8 cellular contexts compared by ENCODE assay signal in genomic region chr16:30377812-30378235, GRCh38. TPM values are rescaled to one million over a fixed set of nuclear protein-coding genes. Genes with fewer than 3 reads are reported as not detected.
DNase-seq lines count a peak whose midpoint lies in the region; ATAC-seq and TF ChIP-seq lines count a peak whose summit lies in the region.

No MANE protein-coding gene starts in this region.

- peak; percentile 84 for DNase-seq in HCEC 1CT
- peak; percentile 80 for DNase-seq in MV-4-11 (lab: John Stamatoyannopoulos, UW)
- peak; percentile 85 for DNase-seq in SK-N-SH
- DNase-seq in activated naive CD8-positive, alpha-beta T cell treated with anti-CD3 and anti-CD28 coated beads, Interleukin-2, amount 10 ng/mL, durations not matched to agents 7 days and 5 days: peak; percentile 83
- DNase-seq in cardiac muscle cell (ENCODE audit: low read depth in 1 of 2, low spot score in 1 of 2): peak; percentile 86 to 95
- peak; percentile 97 for DNase-seq in tibial artery

- peak; percentile 24 for ATAC-seq in activated naive CD8-positive, alpha-beta T cell treated with anti-CD3 and anti-CD28 coated beads, Interleukin-2, amount 10 ng/mL, durations not matched to agents 7 days and 5 days (ENCODE audit: low read depth)

- H3K27ac ChIP-seq in SK-N-SH (ENCODE audit: low read depth in 2 of 2, low read length in 1 of 2) (peak overlapping the region; percentile 98 to 99), cardiac muscle cell (peak overlapping the region; percentile 98), parathyroid adenoma (peak overlapping the region; percentile 100), tibial artery (peak overlapping the region; percentile 99 to 100)

- H3K4me3 Mint-ChIP-seq in activated naive CD8-positive, alpha-beta T cell treated with anti-CD3 and anti-CD28 coated beads, Interleukin-2, amount 10 ng/mL, durations not matched to agents 7 days and 5 days: peak overlapping the region; percentile 93

- H3K4me1 ChIP-seq in ES-I3 (ENCODE audit: insufficient read depth, low read length) (peaks cover 7% of the 10 kb centered on the region), SK-N-SH (ENCODE audit: control insufficient read depth in 1 of 2, insufficient read depth in 2 of 2, low read depth in 1 of 2, low read length in 1 of 2) (peaks cover 6 to 9% of the 10 kb centered on the region in 2 experiments; a peak in 3 of 4 replicates), cardiac muscle cell (ENCODE audit: low read depth) (peaks cover 9% of the 10 kb centered on the region), parathyroid adenoma (peaks cover 4% of the 10 kb centered on the region), tibial artery (peaks cover 0 to 26% (median 15%) of the 10 kb centered on the region in 4 donors)

- H2AFZ ChIP-seq in SK-N-SH (ENCODE audit: low read depth): peak overlapping the region; percentile 87
- peak overlapping the region; percentile 93 for H2AFZ ChIP-seq in parathyroid adenoma

- H3K9me3 ChIP-seq in ES-I3 (ENCODE audit: control insufficient read depth, insufficient read depth, low read length) (no peaks in the 10 kb centered on the region), SK-N-SH (no peaks in the 10 kb centered on the region), cardiac muscle cell (ENCODE audit: low read depth) (no peaks in the 10 kb centered on the region), parathyroid adenoma (ENCODE audit: control insufficient read depth, low read length) (no peaks in the 10 kb centered on the region), tibial artery (no peaks in the 10 kb centered on the region)

- H3K27ac Mint-ChIP-seq in activated naive CD8-positive, alpha-beta T cell treated with anti-CD3 and anti-CD28 coated beads, Interleukin-2, amount 10 ng/mL, durations not matched to agents 7 days and 5 days: peak overlapping the region; percentile 98

- H3K9me3 Mint-ChIP-seq in activated naive CD8-positive, alpha-beta T cell treated with anti-CD3 and anti-CD28 coated beads, Interleukin-2, amount 10 ng/mL, durations not matched to agents 7 days and 5 days: no peaks in the 10 kb centered on the region

- peaks cover 31% of the 10 kb centered on the region for H3K4me1 Mint-ChIP-seq in activated naive CD8-positive, alpha-beta T cell treated with anti-CD3 and anti-CD28 coated beads, Interleukin-2, amount 10 ng/mL, durations not matched to agents 7 days and 5 days

- no peak for TF ChIP-seq RAD21 in SK-N-SH (IDR thresholded peaks at IDR 0.05; ENCODE audit: low read length)

- H4K20me1 ChIP-seq in SK-N-SH (ENCODE audit: insufficient read depth): peaks cover 12% of the 10 kb centered on the region; the same call in 1 of the 2 replicates

- H3K27me3 ChIP-seq in SK-N-SH (ENCODE audit: insufficient read depth) (no peaks in the 10 kb centered on the region), cardiac muscle cell (no peaks in the 10 kb centered on the region), parathyroid adenoma (ENCODE audit: control insufficient read depth, insufficient read depth, low read length) (no peaks in the 10 kb centered on the region), tibial artery (no peaks in the 10 kb centered on the region)

- H3K79me2 ChIP-seq in SK-N-SH (ENCODE audit: insufficient read depth): peaks cover 15% of the 10 kb centered on the region; the same call in 1 of the 2 replicates
- no peaks in the 10 kb centered on the region for H3K79me2 ChIP-seq in parathyroid adenoma

- peaks cover 19% of the 10 kb centered on the region for H3F3A ChIP-seq in SK-N-SH (replicated peaks; ENCODE audit: insufficient read depth)

- H3K36me3 ChIP-seq in ES-I3 (ENCODE audit: insufficient read depth, low read length) (no peaks in the 10 kb centered on the region), SK-N-SH (replicated peaks in 1 of 2; ENCODE audit: control insufficient read depth in 1 of 2, insufficient read depth in 2 of 2, low read length in 1 of 2) (peaks cover 0 to 6% of the 10 kb centered on the region in 2 experiments), cardiac muscle cell (no peaks in the 10 kb centered on the region), parathyroid adenoma (ENCODE audit: control insufficient read depth, insufficient read depth, low read length) (no peaks in the 10 kb centered on the region), tibial artery (no peaks in the 10 kb centered on the region)

- TF ChIP-seq EP300 in SK-N-SH (IDR thresholded peaks at IDR 0.05; ENCODE audit: borderline replicate concordance in 1 of 2, low read depth in 1 of 2, low read length in 1 of 2): no peak

- no peaks in the 10 kb centered on the region for H3K9me2 ChIP-seq in SK-N-SH

- CTCF ChIA-PET in SK-N-SH (lab: Yijun Ruan, JAX): interaction anchor here (0.6 to 2.0 kb wide), 8 partner anchors 18 to 31 kb away, joined by 3 to 11 read pairs (median 3); partner anchors contain the start of genes CD2BP2, ZNF48 and ZNF771

- peak overlapping the region; percentile 100 for H3K4me2 ChIP-seq in SK-N-SH
- H3K4me2 ChIP-seq in parathyroid adenoma (ENCODE audit: low read length): peak overlapping the region; percentile 100

- intact Hi-C loops in tibial artery (cut with DNase I; ENCODE audit: low total_unique reads): loop anchor here (2.0 kb wide), 1 partner anchor 17 kb away; the partner anchor contains the start of gene ZNF48

- no peaks in the 10 kb centered on the region for H3K27me3 Mint-ChIP-seq in activated naive CD8-positive, alpha-beta T cell treated with anti-CD3 and anti-CD28 coated beads, Interleukin-2, amount 10 ng/mL, durations not matched to agents 7 days and 5 days

- POLR2A ChIA-PET in SK-N-SH (lab: Yijun Ruan, JAX): interaction anchor here (0.9 to 1.5 kb wide), 5 partner anchors 9 to 24 kb away, joined by 3 to 9 read pairs (median 3); partner anchors contain the start of gene ZNF48
- POLR2A ChIA-PET in activated naive CD8-positive, alpha-beta T cell treated with anti-CD3 and anti-CD28 coated beads, Interleukin-2, amount 10 ng/mL, durations not matched to agents 7 days and 5 days (lab: Charles Lee): interaction anchor here (0.6 to 8.3 kb wide), 9 partner anchors 9 to 302 kb away, joined by 3 to 74 read pairs (median 5); partner anchors contain the start of genes PPP4C, ZNF48 and ZNF771

- H3K9ac ChIP-seq in ES-I3 (ENCODE audit: low read depth, low read length): peak overlapping the region; percentile 96
- peak overlapping the region; percentile 97 for H3K9ac ChIP-seq in SK-N-SH
- H3K9ac ChIP-seq in parathyroid adenoma: peak overlapping the region; percentile 98

- peak overlapping the region; percentile 56 to 96 for H3K4me3 ChIP-seq in SK-N-SH (ENCODE audit: low read depth in 2 of 2, low read length in 1 of 2)
- H3K4me3 ChIP-seq in cardiac muscle cell: peak overlapping the region; percentile 60
- H3K4me3 ChIP-seq in parathyroid adenoma (ENCODE audit: low read depth, low read length): peak overlapping the region; percentile 98
- peak overlapping the region; percentile 70 to 91 for H3K4me3 ChIP-seq in tibial artery

- TF ChIP-seq CTCF in SK-N-SH (IDR thresholded peaks at IDR 0.05): no peak
- no peak for TF ChIP-seq CTCF in cardiac muscle cell (IDR thresholded peaks at IDR 0.05; ENCODE audit: low read depth, low read length)
- TF ChIP-seq CTCF in parathyroid adenoma (IDR thresholded peaks at IDR 0.05): no peak
- TF ChIP-seq CTCF in tibial artery (IDR thresholded peaks at IDR 0.05): peak in 1 of 2 experiments; percentile 7

- under 1% methylated on average over 23 of the region's 39 CpGs for WGBS in SK-N-SH (ENCODE audit: low lambda C conversion rate)

- peaks cover 22% of the 10 kb centered on the region for H3K36me3 Mint-ChIP-seq in activated naive CD8-positive, alpha-beta T cell treated with anti-CD3 and anti-CD28 coated beads, Interleukin-2, amount 10 ng/mL, durations not matched to agents 7 days and 5 days

TF ChIP-seq in SK-N-SH, 30 proteins besides CTCF, POLR2A, EP300 and RAD21 (continues in another document):
- peak; percentile 82 for TF ChIP-seq POLR2AphosphoS5 (IDR thresholded peaks at IDR 0.05; ENCODE audit: low read depth, low read length)

RNA-seq across cellular contexts. Expression of gene MYL11, which starts 3.2 kb away (rescaled TPM):
- 0.23 TPM in 1 of 2 replicates, not detected in the other for polyA plus RNA-seq in SK-N-SH (2012; rRNA removed)
- polyA plus RNA-seq in SK-N-SH (2012; cell fraction: cytosol; rRNA removed): not detected in 2 replicates
- 0.08 and 0.65 TPM in 2 replicates for polyA plus RNA-seq in SK-N-SH (2012; cell fraction: nucleus; rRNA removed)
- total RNA-seq in activated naive CD8-positive, alpha-beta T cell treated with anti-CD3 and anti-CD28 coated beads, Interleukin-2, amount 10 ng/mL, durations not matched to agents 7 days and 5 days: 1 to 10 TPM in 1 of 2 experiments, not detected in 1; 1.7 TPM
- 1.5 TPM in 1 of 2 replicates, not detected in the other for total RNA-seq in cardiac muscle cell
- 0.69 and 5.5 TPM in 2 replicates for polyA plus RNA-seq in cardiac muscle cell

RNA-seq across cellular contexts. Expression of gene SEPTIN1, which starts 4.5 kb away (rescaled TPM):
- 0.13 and 0.25 TPM in 2 replicates for polyA plus RNA-seq in SK-N-SH (2012; rRNA removed)
- polyA plus RNA-seq in SK-N-SH (2012; cell fraction: cytosol; rRNA removed): 0.35 and 0.43 TPM in 2 replicates
- 0.76 and 0.94 TPM in 2 replicates for polyA plus RNA-seq in SK-N-SH (2012; cell fraction: nucleus; rRNA removed)
- total RNA-seq in activated naive CD8-positive, alpha-beta T cell treated with anti-CD3 and anti-CD28 coated beads, Interleukin-2, amount 10 ng/mL, durations not matched to agents 7 days and 5 days: 100 to 1,000 TPM; 293 to 318 TPM
- total RNA-seq in cardiac muscle cell: 0.92 and 0.95 TPM in 2 replicates
- 8.7 and 11.9 TPM in 2 replicates for polyA plus RNA-seq in cardiac muscle cell

RNA-seq across cellular contexts. Expression of gene TBC1D10B, which starts 7.5 kb away (rescaled TPM):
- polyA plus RNA-seq in SK-N-SH (2012; rRNA removed): 15.7 and 20.5 TPM in 2 replicates
- polyA plus RNA-seq in SK-N-SH (2012; cell fraction: cytosol; rRNA removed): 9.0 and 13.6 TPM in 2 replicates
- 41.2 and 55.4 TPM in 2 replicates for polyA plus RNA-seq in SK-N-SH (2012; cell fraction: nucleus; rRNA removed)
- 10 to 100 TPM; 63.6 to 69.8 TPM for total RNA-seq in activated naive CD8-positive, alpha-beta T cell treated with anti-CD3 and anti-CD28 coated beads, Interleukin-2, amount 10 ng/mL, durations not matched to agents 7 days and 5 days
- total RNA-seq in cardiac muscle cell: 50.7 and 58.4 TPM in 2 replicates
- polyA plus RNA-seq in cardiac muscle cell: 39.9 and 51.3 TPM in 2 replicates

RNA-seq across cellular contexts. Expression of gene ZNF48, which starts 17.4 kb away (rescaled TPM):
- polyA plus RNA-seq in SK-N-SH (2012; rRNA removed): 7.9 and 8.8 TPM in 2 replicates
- polyA plus RNA-seq in SK-N-SH (2012; cell fraction: cytosol; rRNA removed): 7.3 and 7.6 TPM in 2 replicates
- 14.8 and 17.0 TPM in 2 replicates for polyA plus RNA-seq in SK-N-SH (2012; cell fraction: nucleus; rRNA removed)
- 10 to 100 TPM; 14.4 to 15.5 TPM for total RNA-seq in activated naive CD8-positive, alpha-beta T cell treated with anti-CD3 and anti-CD28 coated beads, Interleukin-2, amount 10 ng/mL, durations not matched to agents 7 days and 5 days
- total RNA-seq in cardiac muscle cell: 29.5 and 32.3 TPM in 2 replicates
- 12.5 and 20.8 TPM in 2 replicates for polyA plus RNA-seq in cardiac muscle cell

RNA-seq across cellular contexts. Expression of gene CD2BP2, which starts 22.7 kb away (rescaled TPM):
- polyA plus RNA-seq in SK-N-SH (2012; rRNA removed) (80.8 and 85.3 TPM in 2 replicates), cardiac muscle cell (47.2 TPM in 2 replicates)
- polyA plus RNA-seq in SK-N-SH (2012; cell fraction: cytosol; rRNA removed): 64.7 and 70.5 TPM in 2 replicates
- 202 and 222 TPM in 2 replicates for polyA plus RNA-seq in SK-N-SH (2012; cell fraction: nucleus; rRNA removed)
- 10 to 100 TPM; 71.3 to 72.5 TPM for total RNA-seq in activated naive CD8-positive, alpha-beta T cell treated with anti-CD3 and anti-CD28 coated beads, Interleukin-2, amount 10 ng/mL, durations not matched to agents 7 days and 5 days
- 56.7 and 63.1 TPM in 2 replicates for total RNA-seq in cardiac muscle cell

Comparison
In these comparisons a context has a peak if more than half of its experiments do, and no peak if none do; other contexts are left out.
1. Peak in every context shown above with its lines: DNase-seq, ATAC-seq, H3K4me3 ChIP-seq and H3K27ac ChIP-seq.
2. RNA of gene SEPTIN1, which starts 4.5 kb away (total RNA-seq): 293 to 318 TPM in activated naive CD8-positive, alpha-beta T cell treated with anti-CD3 and anti-CD28 coated beads, Interleukin-2, amount 10 ng/mL, durations not matched to agents 7 days and 5 days; 0.92 to 0.95 TPM in cardiac muscle cell; every median in the first group is over 100 times any median in the second.